ENCODE assay signal across 26 cellular contexts in the genomic region with DNA sequence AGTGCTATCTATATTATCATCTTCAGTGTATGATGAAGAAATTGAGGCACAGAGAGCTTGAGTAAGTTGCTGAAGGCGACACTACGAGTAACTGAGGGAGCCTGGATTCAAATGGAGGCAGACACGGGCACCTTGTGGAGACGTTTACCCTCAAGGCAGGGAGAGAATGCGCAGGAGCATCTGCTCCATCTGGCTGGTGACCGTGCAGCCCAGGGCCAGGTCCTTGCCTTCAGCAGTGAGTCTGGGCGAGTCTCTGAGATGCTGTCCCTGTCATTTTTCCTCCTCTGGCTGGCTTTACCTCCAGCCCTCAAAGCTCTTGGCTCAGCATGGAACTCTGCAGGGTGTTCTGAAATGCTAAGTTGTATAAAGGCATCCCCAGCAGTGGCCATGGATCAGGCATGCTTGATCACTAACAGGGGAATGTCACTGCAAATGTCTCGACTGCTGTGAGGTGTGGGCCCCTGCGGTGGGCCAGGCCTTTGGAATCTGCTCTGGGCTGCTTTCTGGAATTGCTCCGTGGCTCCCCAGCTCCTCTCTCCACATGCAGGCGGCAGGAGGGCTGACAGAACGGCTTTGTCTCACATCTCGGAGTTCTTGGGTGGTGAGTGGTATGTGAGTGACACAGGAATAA. TPM values are rescaled to one million over a fixed set of nuclear protein-coding genes. Genes with fewer than 3 reads are reported as not detected.
DNase-seq lines count a peak whose midpoint lies in the region; ATAC-seq, FAIRE-seq and TF ChIP-seq lines count a peak whose summit lies in the region.
"Had no signal": no experiment of that assay in that cellular context is flagged by ENCODE, and none has a peak within 500 bp of the region (broad histone marks: within the 10 kb centered on the region; RNA-seq: fewer than 3 reads in every experiment).

No MANE protein-coding gene starts in this region.

- in situ Hi-C loops in HepG2 (cut with HindIII; ENCODE audit: extremely low pct_ligation_motif_present, low pct_unique_long_range_greater_than_20kb): no loop called here

- peak overlapping the region; percentile 74 for H3K27ac ChIP-seq in HUES48 (ENCODE audit: low read depth, low read length)
- H3K27ac ChIP-seq in HepG2 (ENCODE audit: extremely low read length, insufficient read depth, low read length): no peak overlapping the region
- H3K27ac ChIP-seq: adrenal gland, gastrocnemius medialis, KMS-11, ovary, PC-9, right lobe of liver, VCaP had no signal

- CTCF ChIA-PET in HepG2 (lab: Yijun Ruan, JAX; ENCODE audit: low intra/inter-chr PET ratio, low total read pairs): no interaction called here

- H3K4me2 ChIP-seq in HepG2 (ENCODE audit: low read depth, low read length): no peak overlapping the region
- H3K4me2 ChIP-seq: KMS-11, PC-9 had no signal

- TF ChIP-seq POLR2A in HepG2 (IDR thresholded peaks at IDR 0.05; ENCODE audit: insufficient read depth in 1 of 2, low read depth in 2 of 2, low read length in 2 of 2): no peak

- TF ChIP-seq RAD21 in HepG2 (CRISPR knock-in tag; IDR thresholded peaks at IDR 0.05): no peak

- H4K20me1 ChIP-seq in HepG2 (ENCODE audit: insufficient read depth, low read length): no peaks in the 10 kb centered on the region

- TF ChIP-seq CTCF in bronchial epithelial cell (IDR thresholded peaks at IDR 0.05; ENCODE audit: insufficient read depth, low read length, severe bottlenecking) (no peak), HepG2 (CRISPR knock-in tag; IDR thresholded peaks at IDR 0.05) (no peak)

- H3K9ac ChIP-seq in HUES48 (ENCODE audit: low read depth, low read length): no peak overlapping the region
- H3K9ac ChIP-seq in HepG2 (ENCODE audit: insufficient read depth, low read depth, low read length): no peak overlapping the region
- H3K9ac ChIP-seq: KMS-11 had no signal

- ATAC-seq in HepG2 (no peak), GM19452 (IDR thresholded peaks at IDR 0.05; ENCODE audit: unreplicated experiment) (no peak)
- ATAC-seq: esophagus mucosa, gastrocnemius medialis, left lobe of liver, right lobe of liver had no signal

- peaks cover 3% of the 10 kb centered on the region; the same call in 1 of the 2 replicates for H3K36me3 ChIP-seq in HUES48 (ENCODE audit: control insufficient read depth, insufficient read depth, low read length)
- H3K36me3 ChIP-seq in bronchial epithelial cell (ENCODE audit: control insufficient read depth, insufficient read depth, low read length): no peaks in the 10 kb centered on the region
- no peaks in the 10 kb centered on the region for H3K36me3 ChIP-seq in HepG2 (replicated peaks in 1 of 2; ENCODE audit: control insufficient read depth in 1 of 2, insufficient read depth in 2 of 2, low read length in 2 of 2)
- H3K36me3 ChIP-seq: adrenal gland, gastrocnemius medialis, ovary, right lobe of liver had no signal

- H3K79me2 ChIP-seq in HepG2 (ENCODE audit: insufficient read depth, low read length): no peaks in the 10 kb centered on the region

- H3K9me3 ChIP-seq in HUES48 (ENCODE audit: control insufficient read depth, insufficient read depth, low read length) (no peaks in the 10 kb centered on the region), HepG2 (ENCODE audit: low read length) (no peaks in the 10 kb centered on the region)
- H3K9me3 ChIP-seq: adrenal gland, gastrocnemius medialis, ovary, right lobe of liver had no signal

- H3K4me1 ChIP-seq in HUES48 (ENCODE audit: control insufficient read depth, insufficient read depth, low read length) (peaks cover 62% of the 10 kb centered on the region), HepG2 (ENCODE audit: insufficient read depth, low read length) (no peaks in the 10 kb centered on the region)
- H3K4me1 ChIP-seq: adrenal gland, gastrocnemius medialis, right lobe of liver had no signal

- POLR2A ChIA-PET in HepG2 (lab: Yijun Ruan, JAX): no interaction called here

- intact Hi-C loops in HepG2 (cut with micrococcal nuclease; ENCODE audit: unreplicated experiment): no loop called here

- H3K4me3 ChIP-seq in HUES48 (ENCODE audit: low read depth, low read length) (peak overlapping the region; percentile 35), bronchial epithelial cell (ENCODE audit: low read depth, low read length) (no peak overlapping the region), HepG2 (replicated peaks in 1 of 3; ENCODE audit: insufficient read depth in 1 of 3, low read depth in 2 of 3, low read length in 3 of 3) (no peak overlapping the region)
- H3K4me3 ChIP-seq: adrenal gland, gastrocnemius medialis, ovary, PC-9, right lobe of liver had no signal

- H2AFZ ChIP-seq in HepG2 (ENCODE audit: low read length): no peak overlapping the region
- H2AFZ ChIP-seq: PC-9 had no signal

- H3K27me3 ChIP-seq in HUES48 (ENCODE audit: control insufficient read depth, insufficient read depth, low read length): peaks cover 24% of the 10 kb centered on the region; the same call in 1 of the 2 replicates
- H3K27me3 ChIP-seq in bronchial epithelial cell (ENCODE audit: control insufficient read depth, insufficient read depth, low read length): no peaks in the 10 kb centered on the region
- peaks cover 0 to 6% of the 10 kb centered on the region in 2 experiments; a peak in 3 of 5 replicates for H3K27me3 ChIP-seq in HepG2 (ENCODE audit: control insufficient read depth in 1 of 2, insufficient read depth in 2 of 2, low read length in 2 of 2)
- H3K27me3 ChIP-seq: adrenal gland, gastrocnemius medialis, ovary, right lobe of liver had no signal

- no TSS peak for BruUV-seq in HepG2 (replicated peaks; lab: Mats Ljungman, UMichigan)

- peak; percentile 28 for FAIRE-seq in bronchial epithelial cell (lab: Jason Lieb, UNC)
- FAIRE-seq in HepG2 (lab: Jason Lieb, UNC): no peak
- FAIRE-seq: GM12891 had no signal

- 7% methylated on average over 6 of the region's 13 CpGs for WGBS in HepG2 (ENCODE audit: low lambda C conversion rate)

- TF ChIP-seq EP300 in HepG2 (IDR thresholded peaks at IDR 0.05; ENCODE audit: low read depth in 2 of 2, low read length in 2 of 2) (no peak), HepG2 (CRISPR knock-in tag; IDR thresholded peaks at IDR 0.05; ENCODE audit: borderline replicate concordance) (no peak)

- DNase-seq in bronchial epithelial cell (ENCODE audit: low read depth) (no peak), iPS-NIHi7 (ENCODE audit: extremely low spot score) (peak; percentile 79), retina (peak; percentile 56), superior temporal gyrus (ENCODE audit: extremely low spot score) (no peak), HepG2 (ENCODE audit: low spot score) (no peak)
- DNase-seq: activated CD4-positive, alpha-beta memory T cell treated with anti-CD3 and anti-CD28 coated beads, Interleukin-2, amount 10 ng/mL, durations not matched to agents 7 days and 5 days; activated gamma-delta T cell treated with Interleukin-2 at 50 U/mL for 16 hours; activated T-cell treated with anti-CD3 and anti-CD28 coated beads for 4 hours; CD4-positive, alpha-beta T cell; central memory CD4-positive, alpha-beta T cell; effector CD4-positive, alpha-beta T cell; gastrocnemius medialis; MV-4-11; NCI-H187 treated with DMSO at 0.1 percent for 48 hours; NCI-H345; ovary; PC-9; right lobe of liver had no signal

TF ChIP-seq in HepG2, 621 proteins besides CTCF, POLR2A, EP300 and RAD21 (continues in another document):
- TF ChIP-seq ZNF282 (IDR thresholded peaks at IDR 0.05; ENCODE audit: partially characterized antibody) (no peak), ZNF296 (CRISPR knock-in tag; conservative IDR thresholded peaks at IDR 0.05) (no peak)
- TF ChIP-seq, protein P1, sequence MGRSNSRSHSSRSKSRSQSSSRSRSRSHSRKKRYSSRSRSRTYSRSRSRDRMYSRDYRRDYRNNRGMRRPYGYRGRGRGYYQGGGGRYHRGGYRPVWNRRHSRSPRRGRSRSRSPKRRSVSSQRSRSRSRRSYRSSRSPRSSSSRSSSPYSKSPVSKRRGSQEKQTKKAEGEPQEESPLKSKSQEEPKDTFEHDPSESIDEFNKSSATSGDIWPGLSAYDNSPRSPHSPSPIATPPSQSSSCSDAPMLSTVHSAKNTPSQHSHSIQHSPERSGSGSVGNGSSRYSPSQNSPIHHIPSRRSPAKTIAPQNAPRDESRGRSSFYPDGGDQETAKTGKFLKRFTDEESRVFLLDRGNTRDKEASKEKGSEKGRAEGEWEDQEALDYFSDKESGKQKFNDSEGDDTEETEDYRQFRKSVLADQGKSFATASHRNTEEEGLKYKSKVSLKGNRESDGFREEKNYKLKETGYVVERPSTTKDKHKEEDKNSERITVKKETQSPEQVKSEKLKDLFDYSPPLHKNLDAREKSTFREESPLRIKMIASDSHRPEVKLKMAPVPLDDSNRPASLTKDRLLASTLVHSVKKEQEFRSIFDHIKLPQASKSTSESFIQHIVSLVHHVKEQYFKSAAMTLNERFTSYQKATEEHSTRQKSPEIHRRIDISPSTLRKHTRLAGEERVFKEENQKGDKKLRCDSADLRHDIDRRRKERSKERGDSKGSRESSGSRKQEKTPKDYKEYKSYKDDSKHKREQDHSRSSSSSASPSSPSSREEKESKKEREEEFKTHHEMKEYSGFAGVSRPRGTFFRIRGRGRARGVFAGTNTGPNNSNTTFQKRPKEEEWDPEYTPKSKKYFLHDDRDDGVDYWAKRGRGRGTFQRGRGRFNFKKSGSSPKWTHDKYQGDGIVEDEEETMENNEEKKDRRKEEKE (IDR thresholded peaks at IDR 0.05): no peak

RNA-seq across cellular contexts. Expression of a gene that starts 19.7 kb away (rescaled TPM):
- total RNA-seq in bronchial epithelial cell (0.26 and 0.38 TPM in 2 replicates), HepG2 (2016; rRNA removed; fragmentation: Illumina TruSeq; extraction: Trizol) (not detected in 2 replicates)
- total RNA-seq in HepG2 (2016; cell fraction: cytosol; rRNA removed; fragmentation: Illumina TruSeq; extraction: Trizol; ENCODE audit: low read depth): not detected in 2 replicates
- total RNA-seq in HepG2 (2016; cell fraction: insoluble cytoplasmic fraction; rRNA removed; fragmentation: Illumina TruSeq; extraction: Trizol): not detected in 2 replicates
- total RNA-seq in HepG2 (2016; cell fraction: membrane; rRNA removed; fragmentation: Illumina TruSeq; extraction: Trizol): not detected in 2 replicates
- not detected in 2 replicates for total RNA-seq in HepG2 (2016; cell fraction: nucleus; rRNA removed; fragmentation: Illumina TruSeq; extraction: Trizol)
- not detected in 2 replicates for polyA plus RNA-seq in HepG2 (2011; rRNA removed)
- polyA plus RNA-seq in HepG2 (2011; cell fraction: cytosol; rRNA removed): not detected in 2 replicates
- not detected in 2 replicates for polyA plus RNA-seq in HepG2 (2011; cell fraction: nucleus; rRNA removed)
- not detected in 2 replicates for polyA plus RNA-seq in HepG2 (2012)
- polyA plus RNA-seq in HepG2 (2016; cell fraction: cytosol; fragmentation: Illumina TruSeq; extraction: Trizol; ENCODE audit: low read depth): not detected in 2 replicates
- polyA plus RNA-seq in HepG2 (2016; cell fraction: insoluble cytoplasmic fraction; fragmentation: Illumina TruSeq; extraction: Trizol; ENCODE audit: low read depth): not detected in 2 replicates
- polyA plus RNA-seq in HepG2 (2016; cell fraction: membrane; fragmentation: Illumina TruSeq; extraction: Trizol; ENCODE audit: low read depth): not detected in 2 replicates
- polyA plus RNA-seq in HepG2 (2016; cell fraction: nucleus; fragmentation: Illumina TruSeq; extraction: Trizol; ENCODE audit: insufficient read depth, low read depth): not detected in 2 replicates
- not detected in 2 replicates for polyA minus RNA-seq in HepG2 (2011; rRNA and poly(A)+ RNA removed; ENCODE audit: low replicate concordance)
- not detected in 2 replicates for polyA minus RNA-seq in HepG2 (2011; cell fraction: cytosol; rRNA and poly(A)+ RNA removed)
- polyA minus RNA-seq in HepG2 (2011; cell fraction: nucleus; rRNA and poly(A)+ RNA removed): not detected in 2 replicates
- total RNA-seq: activated CD4-positive, alpha-beta memory T cell treated with anti-CD3 and anti-CD28 coated beads, Interleukin-2, amount 10 ng/mL, durations not matched to agents 7 days and 5 days; CD4-positive, alpha-beta T cell; esophagus mucosa; PC-9 had no signal

Comparison
In these comparisons a context has a peak if more than half of its experiments do, and no peak if none do; other contexts are left out.
1. DNase-seq: peak in iPS-NIHi7 (single experiment) and retina (single experiment); none in bronchial epithelial cell (single experiment), superior temporal gyrus (single experiment) and HepG2 (single experiment).